8 cellular contexts compared by ENCODE assay signal in genomic region chr11:65467306-65467705, GRCh38. TPM values are rescaled to one million over a fixed set of nuclear protein-coding genes. Genes with fewer than 3 reads are reported as not detected.
A peak's percentile ranks its signal among the peaks of the same experiment; 100 is the strongest.
DNase-seq lines count a peak whose midpoint lies in the region; ATAC-seq and TF ChIP-seq lines count a peak whose summit lies in the region.
"Not testable (repeated sequence)": the region's sequence is repeated elsewhere in the genome, so short reads cannot be mapped to it uniquely, and the experiment has no call there.

No MANE protein-coding gene starts in this region.

- not testable (repeated sequence) for H3K79me1 ChIP-seq in mesenchymal stem cell (replicated peaks; ENCODE audit: low read length, poor library complexity, severe bottlenecking)

- not testable (repeated sequence) for H4K20me1 ChIP-seq in HCT116 (ENCODE audit: insufficient read depth)

- H3K9me2 ChIP-seq in HCT116 (ENCODE audit: insufficient read depth), result not testable (repeated sequence)

- intact Hi-C loops in HCT116 (cut with micrococcal nuclease); vagina (cut with DNase I): not testable (repeated sequence)

- H3K9ac ChIP-seq in HCT116 (ENCODE audit: low read length), result not testable (repeated sequence)
- H3K9ac ChIP-seq in mesenchymal stem cell (ENCODE audit: low read length), result peak overlapping the region; percentile 6

- not testable (repeated sequence) for H3K14ac ChIP-seq in mesenchymal stem cell (ENCODE audit: low read length in 2 of 2)

- H3K23ac ChIP-seq in mesenchymal stem cell (ENCODE audit: low read length in 2 of 2), result not testable (repeated sequence)

- not testable (repeated sequence) for H3K27ac ChIP-seq in HCT116 (ENCODE audit: low read depth, low read length); WERI-Rb-1; brain microvascular endothelial cell; foreskin keratinocyte; mesenchymal stem cell (ENCODE audit: low read length, poor library complexity, severe bottlenecking)
- H3K27ac ChIP-seq in vagina, result peak overlapping the region; percentile 100

- H3K18ac ChIP-seq in mesenchymal stem cell (ENCODE audit: low read depth in 1 of 2, low read length in 2 of 2), result not testable (repeated sequence)

- not testable (repeated sequence) for H2BK120ac ChIP-seq in mesenchymal stem cell (ENCODE audit: low read depth, low read length)

- in situ Hi-C loops in brain microvascular endothelial cell (cut with HindIII; ENCODE audit: low pct_ligation_motif_present, low sequenced_read_pairs), result not testable (repeated sequence)

- not testable (repeated sequence) for TF ChIP-seq RAD21 in HCT116 (IDR thresholded peaks at IDR 0.05; ENCODE audit: low read depth)

- not testable (repeated sequence) for H2AFZ ChIP-seq in HCT116 (ENCODE audit: low read depth, low read length, poor library complexity, severe bottlenecking); mesenchymal stem cell (ENCODE audit: low read depth, low read length)

- not testable (repeated sequence) for TF ChIP-seq POLR2A in HCT116 (IDR thresholded peaks at IDR 0.05; ENCODE audit: borderline replicate concordance, extremely low read depth, insufficient read depth, insufficient read length); vagina (IDR thresholded peaks at IDR 0.05)

- ATAC-seq in HCT116, foreskin keratinocyte: not testable (repeated sequence)

- BruUV-seq in HCT116 (replicated peaks; lab: Mats Ljungman, UMichigan), result not testable (repeated sequence)

- H2BK15ac ChIP-seq in mesenchymal stem cell (ENCODE audit: low read depth, poor library complexity, severe bottlenecking), result not testable (repeated sequence)

- H4K91ac ChIP-seq in mesenchymal stem cell (ENCODE audit: low read length), result not testable (repeated sequence)

- H3K79me2 ChIP-seq in HCT116 (ENCODE audit: insufficient read depth, low read length), result not testable (repeated sequence)

- CTCF ChIA-PET in HCT116 (lab: Charles Lee), result interaction anchor here (1.1 to 3.3 kb wide), 4 partner anchors 9 to 51 kb away, joined by 4 to 34 read pairs (median 12); no protein-coding TSS in a partner anchor

- H2BK5ac ChIP-seq in mesenchymal stem cell (ENCODE audit: low read depth, low read length, poor library complexity, severe bottlenecking), result not testable (repeated sequence)

- RAD21 ChIA-PET in HCT116 (lab: Charles Lee; ENCODE audit: low non-redundant PET in 1 of 2, low total read pairs in 2 of 2, uncharacterized antibody in 2 of 2, unreplicated experiment in 2 of 2), result not testable (repeated sequence)

- not testable (repeated sequence) for DNase-seq in GM06990 (ENCODE audit: extremely low read depth, insufficient read length); HCT116 (ENCODE audit: low read depth, low spot score); WERI-Rb-1; brain microvascular endothelial cell; foreskin keratinocyte; mesenchymal stem cell; vagina (ENCODE audit: extremely low spot score in 2 of 2)
- DNase-seq in NCI-H2227 treated with DMSO at 0.1 percent for 48 hours (lab: John Stamatoyannopoulos, UW), result peak; percentile 79

- H3K36me3 ChIP-seq in GM06990 (ENCODE audit: control insufficient read depth, insufficient read depth, low read length); HCT116 (ENCODE audit: control insufficient read depth in 1 of 2, insufficient read depth in 2 of 2, low read length in 2 of 2); WERI-Rb-1; brain microvascular endothelial cell (replicated peaks); mesenchymal stem cell (ENCODE audit: control insufficient read depth in 1 of 2, insufficient read depth in 2 of 2, low read depth in 1 of 2, low read length in 2 of 2); vagina: not testable (repeated sequence)

- not testable (repeated sequence) for H4K8ac ChIP-seq in mesenchymal stem cell (ENCODE audit: low read length)

- not testable (repeated sequence) for H3K27me3 ChIP-seq in GM06990 (replicated peaks; ENCODE audit: control insufficient read depth, insufficient read depth, low read length); HCT116 (ENCODE audit: insufficient read depth, low read length); WERI-Rb-1 (ENCODE audit: insufficient read depth, low read depth, severe bottlenecking); brain microvascular endothelial cell (replicated peaks); foreskin keratinocyte; mesenchymal stem cell (ENCODE audit: control insufficient read depth in 1 of 2, insufficient read depth in 1 of 2, low read length in 2 of 2); vagina

- H3K9me3 ChIP-seq in HCT116 (ENCODE audit: control insufficient read depth in 1 of 2, insufficient read depth in 1 of 2, low read depth in 1 of 2, low read length in 2 of 2); WERI-Rb-1 (ENCODE audit: severe bottlenecking); mesenchymal stem cell (ENCODE audit: control insufficient read depth, low read length); vagina: not testable (repeated sequence)

- H3K4ac ChIP-seq in mesenchymal stem cell (ENCODE audit: low read depth in 1 of 2, low read length in 2 of 2), result not testable (repeated sequence)

- H3K4me1 ChIP-seq in HCT116 (ENCODE audit: control insufficient read depth in 1 of 2, insufficient read depth in 2 of 2, low read length in 2 of 2) (peaks cover 31 to 40% of the 10 kb centered on the region in 2 experiments), mesenchymal stem cell (ENCODE audit: control insufficient read depth, insufficient read depth, low read depth, low read length) (peaks cover 14% of the 10 kb centered on the region), vagina (peaks cover 22% of the 10 kb centered on the region)
- not testable (repeated sequence) for H3K4me1 ChIP-seq in foreskin keratinocyte

- TF ChIP-seq CTCF in GM06990 (IDR thresholded peaks at IDR 0.05; ENCODE audit: insufficient read depth, low read length, poor library complexity, severe bottlenecking), result peak; percentile 13
- TF ChIP-seq CTCF in HCT116 (IDR thresholded peaks at IDR 0.05 in 2 of 3, conservative IDR thresholded peaks at IDR 0.05 in 1 of 3; ENCODE audit: borderline replicate concordance in 1 of 3, insufficient read depth in 1 of 3, low read depth in 2 of 3, low read length in 2 of 3), result peak in 2 of 3 experiments; percentile 15 to 34; a peak in 2 of 6 replicates
- peak; percentile 12; the same call in 1 of the 2 replicates for TF ChIP-seq CTCF in WERI-Rb-1 (IDR thresholded peaks at IDR 0.05; ENCODE audit: low read depth, low read length)
- peak; percentile 24 for TF ChIP-seq CTCF in brain microvascular endothelial cell (IDR thresholded peaks at IDR 0.05; ENCODE audit: low read depth, low read length, missing control alignments)
- peak; percentile 37 for TF ChIP-seq CTCF in foreskin keratinocyte (conservative IDR thresholded peaks at IDR 0.05)
- not testable (repeated sequence) for TF ChIP-seq CTCF in vagina (IDR thresholded peaks at IDR 0.05)

- not testable (repeated sequence) for H3K4me3 ChIP-seq in GM06990 (replicated peaks; ENCODE audit: low read depth, low read length); HCT116 (replicated peaks in 1 of 2; ENCODE audit: low read depth in 1 of 2, low read length in 2 of 2); WERI-Rb-1 (ENCODE audit: low read depth, low read length); brain microvascular endothelial cell (ENCODE audit: low read depth, low read length); mesenchymal stem cell (ENCODE audit: insufficient read depth in 1 of 2, low read depth in 1 of 2, low read length in 2 of 2); vagina

- POLR2A ChIA-PET in HCT116 (lab: Charles Lee), result interaction anchor here (3.2 to 15.6 kb wide), 2 partner anchors 31 to 44 kb away, joined by 13 to 1499 read pairs; partner anchors contain the start of genes MALAT1 and NEAT1

- not testable (repeated sequence) for H2AK5ac ChIP-seq in mesenchymal stem cell (ENCODE audit: low read length, severe bottlenecking)

- 100% methylated on average over 3 of the region's 6 CpGs for WGBS in mesenchymal stem cell

- not testable (repeated sequence) for H2BK12ac ChIP-seq in mesenchymal stem cell (ENCODE audit: low read length in 2 of 2)

- H3K4me2 ChIP-seq in HCT116 (ENCODE audit: low read length); mesenchymal stem cell (ENCODE audit: low read length, poor library complexity, severe bottlenecking): not testable (repeated sequence)

RNA-seq across cellular contexts. Expression of gene MALAT1, which starts 31.5 kb away (rescaled TPM):
- 6,000 TPM for total RNA-seq in HCT116 (2021; ENCODE audit: unreplicated experiment)
- 380 and 423 TPM in 2 replicates for polyA plus RNA-seq in HCT116 (2012)
- total RNA-seq in foreskin keratinocyte, result 1,538 and 2,710 TPM in 2 replicates
- polyA plus RNA-seq in foreskin keratinocyte, result 10.1 and 11.9 TPM in 2 replicates
- polyA plus RNA-seq in mesenchymal stem cell (2013, experiment 1 of 2), result 972 TPM
- polyA plus RNA-seq in mesenchymal stem cell (2013, experiment 2 of 2), result 756 TPM
- 16,459 TPM for total RNA-seq in vagina

RNA-seq across cellular contexts. Expression of gene NEAT1, which starts 44.7 kb away (rescaled TPM):
- total RNA-seq in HCT116 (2021; ENCODE audit: unreplicated experiment), result 564 TPM
- polyA plus RNA-seq in HCT116 (2012), result 181 and 274 TPM in 2 replicates
- 66.8 and 83.1 TPM in 2 replicates for total RNA-seq in foreskin keratinocyte
- polyA plus RNA-seq in foreskin keratinocyte, result 100 and 119 TPM in 2 replicates
- 51.2 TPM for polyA plus RNA-seq in mesenchymal stem cell (2013, experiment 1 of 2)
- 44.5 TPM for polyA plus RNA-seq in mesenchymal stem cell (2013, experiment 2 of 2)
- 857 TPM for total RNA-seq in vagina

RNA-seq across cellular contexts. Expression of gene SCYL1, which starts 57.6 kb away (rescaled TPM):
- total RNA-seq in HCT116 (2021; ENCODE audit: unreplicated experiment) (104 TPM), foreskin keratinocyte (62.2 and 66.1 TPM in 2 replicates), vagina (77.3 TPM)
- polyA plus RNA-seq in HCT116 (2012), result 82.4 and 84.4 TPM in 2 replicates
- polyA plus RNA-seq in foreskin keratinocyte, result 62.0 and 62.8 TPM in 2 replicates
- polyA plus RNA-seq in mesenchymal stem cell (2013, experiment 1 of 2), result 114 TPM
- polyA plus RNA-seq in mesenchymal stem cell (2013, experiment 2 of 2), result 115 TPM
